ENCODE assay signal across 18 cellular contexts in the genomic region with DNA sequence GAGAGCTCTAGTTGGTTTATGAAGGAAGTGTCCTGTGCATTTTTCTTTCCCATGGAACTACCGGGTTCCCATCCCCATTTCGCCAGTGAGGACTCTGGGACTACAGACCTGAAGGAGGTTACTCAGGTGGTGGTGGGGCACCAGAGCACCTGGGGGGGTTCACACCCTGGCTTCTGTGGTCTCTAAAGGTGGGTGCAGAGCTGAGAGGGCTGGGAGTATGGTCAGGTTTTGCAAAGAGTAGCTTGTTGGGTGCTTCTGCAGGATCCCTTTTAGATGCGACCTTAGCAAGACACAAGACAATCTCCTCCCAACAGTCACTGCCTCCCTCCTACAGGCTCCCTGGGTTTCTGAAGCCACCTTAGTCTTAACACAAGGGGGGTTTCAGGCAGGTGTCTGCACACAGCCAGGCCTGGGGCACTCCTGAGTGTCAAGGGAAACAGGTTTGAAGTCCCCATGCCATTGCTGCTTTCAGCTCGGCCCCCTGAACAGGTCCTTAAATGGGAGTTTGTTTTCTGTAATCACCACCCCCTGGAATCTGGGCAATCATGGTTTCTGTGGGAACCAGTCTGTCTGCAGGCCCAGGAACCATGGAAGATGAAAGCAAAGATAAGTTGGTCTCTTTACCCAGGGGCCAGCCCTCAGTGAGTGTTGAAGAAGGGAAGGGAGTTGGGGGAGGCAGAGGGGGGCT. TPM values are rescaled to one million over a fixed set of nuclear protein-coding genes. Genes with fewer than 3 reads are reported as not detected.
"Had no signal": no experiment of that assay in that cellular context is flagged by ENCODE, and none has a peak within 500 bp of the region (broad histone marks: within the 10 kb centered on the region; RNA-seq: fewer than 3 reads in every experiment).

No MANE protein-coding gene starts in this region.

- DNase-seq: activated CD4-positive, alpha-beta T cell treated with anti-CD3 and anti-CD28 coated beads, Interleukin-2, amount 50 U/mL, for 1 hour; activated naive CD4-positive, alpha-beta T cell treated with anti-CD3 and anti-CD28 coated beads for 36 hours; activated T-cell treated with anti-CD3 and anti-CD28 coated beads for 4 hours; body of pancreas; central memory CD4-positive, alpha-beta T cell; erythroblast; heart left ventricle; left ventricle myocardium inferior; mammary epithelial cell; nephron progenitor cell; occipital lobe; stimulated activated CD4-positive, alpha-beta T cell treated with anti-CD3 and anti-CD28 coated beads, Interleukin-4, amount 100 ng/mL, for 1 hour; stimulated activated naive CD8-positive, alpha-beta T cell treated with anti-CD3 and anti-CD28 coated beads, Interleukin-15, amount 100 ng/mL, for 72 hours had no signal

- H3K27ac ChIP-seq: body of pancreas, gastroesophageal sphincter, heart left ventricle, left ventricle myocardium inferior, prostate gland, suprapubic skin had no signal

- ATAC-seq: gastroesophageal sphincter; heart left ventricle; right cardiac atrium; stimulated activated naive CD8-positive, alpha-beta T cell treated with anti-CD3 and anti-CD28 coated beads, Interleukin-15, amount 100 ng/mL, for 72 hours had no signal

RNA-seq across cellular contexts. Expression of a gene that starts 9.9 kb away (rescaled TPM):
- total RNA-seq: activated naive CD4-positive, alpha-beta T cell treated with anti-CD3 and anti-CD28 coated beads for 36 hours; activated T-helper 1 cell treated with anti-CD3 and anti-CD28 coated beads, Interleukin-12 subunit alpha, Interleukin-12 subunit beta, Interleukin-2, Interleukin-4 antibody, amounts not matched to agents 30 ng/mL and 10 ng/mL and 1 ng/mL, durations not matched to agents 14 hours and 24 hours and 36 hours had no signal
